8 cellular contexts compared by ENCODE assay signal in genomic region chr16:53703590-53704444, GRCh38. TPM values are rescaled to one million over a fixed set of nuclear protein-coding genes. Genes with fewer than 3 reads are reported as not detected.
A peak's percentile ranks its signal among the peaks of the same experiment; 100 is the strongest.
DNase-seq lines count a peak whose midpoint lies in the region; ATAC-seq, FAIRE-seq and TF ChIP-seq lines count a peak whose summit lies in the region.

FTO (plus strand) TSS chr16:53704156.
RPGRIP1L (minus strand) TSS chr16:53703859; CDS start chr16:53700723, 3,136 bp downstream.

- CTCF ChIA-PET in H1 (lab: Charles Lee; ENCODE audit: partially characterized antibody) = interaction anchor here (0.9 to 1.4 kb wide), 4 partner anchors 12 to 154 kb away, joined by 3 to 5 read pairs (median 3); no protein-coding TSS in a partner anchor

- no peak within 1 kb of the TSS for H3K23ac ChIP-seq in H1 (ENCODE audit: insufficient read length)
- H3K23ac ChIP-seq in mesenchymal stem cell (ENCODE audit: low read length in 2 of 2) = no peak within 1 kb of the TSS

- peak within 1 kb of the TSS; percentile 29 for H4K5ac ChIP-seq in H1 (ENCODE audit: insufficient read length, low read depth, low read length)

- H2BK15ac ChIP-seq in H1 (ENCODE audit: low read length) (no peak within 1 kb of the TSS), mesenchymal stem cell (ENCODE audit: low read depth, poor library complexity, severe bottlenecking) (no peak within 1 kb of the TSS)

- no peaks in the 10 kb centered on the region for H3K9me3 ChIP-seq in H1 (ENCODE audit: insufficient read depth in 2 of 2, low read depth in 1 of 2, low read length in 1 of 2)
- no peaks in the 10 kb centered on the region for H3K9me3 ChIP-seq in mesenchymal stem cell (ENCODE audit: control insufficient read depth, low read length)

- H4K91ac ChIP-seq in H1 (replicated peaks; ENCODE audit: insufficient read length, low read length) (no peak within 1 kb of the TSS), mesenchymal stem cell (ENCODE audit: low read length) (peak within 1 kb of the TSS; percentile 34)

- H2BK120ac ChIP-seq in H1 (replicated peaks; ENCODE audit: low read depth, low read length) (no peak within 1 kb of the TSS), mesenchymal stem cell (ENCODE audit: low read depth, low read length) (no peak within 1 kb of the TSS)

- TF ChIP-seq POLR2A in H1 (IDR thresholded peaks at IDR 0.05; ENCODE audit: control extremely low read depth in 1 of 2, low read depth in 2 of 2, low read length in 2 of 2) = no peak; a peak in 1 of 3 replicates

- no peaks in the 10 kb centered on the region for H3K27me3 ChIP-seq in H1 (replicated peaks in 1 of 4; ENCODE audit: control insufficient read depth in 3 of 4, extremely low read depth in 1 of 4, insufficient read depth in 3 of 4, low read length in 3 of 4)
- no peaks in the 10 kb centered on the region for H3K27me3 ChIP-seq in mesenchymal stem cell (ENCODE audit: control insufficient read depth in 1 of 2, insufficient read depth in 1 of 2, low read length in 2 of 2)

- no peak within 1 kb of the TSS for H2AK5ac ChIP-seq in H1 (ENCODE audit: low read depth, low read length)
- H2AK5ac ChIP-seq in mesenchymal stem cell (ENCODE audit: low read length, severe bottlenecking) = peak within 1 kb of the TSS; percentile 35

- peak; percentile 94 for DNase-seq in CMK (ENCODE audit: low read depth)
- DNase-seq in HS-5 (ENCODE audit: low read depth) = peak; percentile 98
- peak; percentile 93 for DNase-seq in NK-92 treated with Interleukin-12 subunit alpha and Interleukin-12 subunit beta, amount 100 ng/mL, for 24 hours (lab: John Stamatoyannopoulos, UW)
- DNase-seq in activated CD8-positive, alpha-beta memory T cell treated with anti-CD3 and anti-CD28 coated beads for 4 hours (ENCODE audit: low read depth in 2 of 2) = peak; percentile 93
- DNase-seq in H1 (ENCODE audit: low read depth in 1 of 2, low spot score in 2 of 2) = peak; percentile 99
- peak; percentile 99 for DNase-seq in mesenchymal stem cell
- DNase-seq in stimulated activated CD8-positive, alpha-beta memory T cell treated with anti-CD3 and anti-CD28 coated beads, Interleukin-12 subunit alpha, Interleukin-12 subunit beta, amount 100 ng/mL, for 4 hours (ENCODE audit: low read depth) = peak; percentile 88

- H3K36me3 ChIP-seq in H1 (ENCODE audit: control insufficient read depth in 2 of 4, insufficient read depth in 4 of 4, low read length in 3 of 4) = peaks cover 0 to 3% (median 0%) of the 10 kb centered on the region in 4 experiments; a peak in 1 of 8 replicates
- peaks cover 0 to 11% of the 10 kb centered on the region in 2 experiments for H3K36me3 ChIP-seq in mesenchymal stem cell (ENCODE audit: control insufficient read depth in 1 of 2, insufficient read depth in 2 of 2, low read depth in 1 of 2, low read length in 2 of 2)

- peak; percentile 95 for ATAC-seq in GM19468 (IDR thresholded peaks at IDR 0.05; ENCODE audit: extremely low read depth, unreplicated experiment)

- H3K4ac ChIP-seq in H1 (replicated peaks; ENCODE audit: insufficient read length, low read depth, low read length) = no peak within 1 kb of the TSS
- peak within 1 kb of the TSS; percentile 26 to 46 for H3K4ac ChIP-seq in mesenchymal stem cell (ENCODE audit: low read depth in 1 of 2, low read length in 2 of 2)

- peaks cover 0 to 6% (median 0%) of the 10 kb centered on the region in 4 experiments; a peak in 1 of 7 replicates for H3K4me1 ChIP-seq in H1 (replicated peaks in 1 of 4; ENCODE audit: control insufficient read depth in 3 of 4, insufficient read depth in 4 of 4, low read length in 3 of 4)
- H3K4me1 ChIP-seq in mesenchymal stem cell (ENCODE audit: control insufficient read depth, insufficient read depth, low read depth, low read length) = peaks cover 2% of the 10 kb centered on the region

- TF ChIP-seq RAD21 in H1 (IDR thresholded peaks at IDR 0.05 in 1 of 2, conservative IDR thresholded peaks at IDR 0.05 in 1 of 2; ENCODE audit: low read depth in 2 of 2, low read length in 2 of 2) = no peak

- H2BK12ac ChIP-seq in H1 (ENCODE audit: low read depth, low read length) (no peak within 1 kb of the TSS), mesenchymal stem cell (ENCODE audit: low read length in 2 of 2) (no peak within 1 kb of the TSS)

- H3K79me1 ChIP-seq in H1 (ENCODE audit: low read depth, low read length) (0 out of 2 replicates have a peak, but pooled peaks cover 4% of the 10 kb centered on the region), mesenchymal stem cell (replicated peaks; ENCODE audit: low read length, poor library complexity, severe bottlenecking) (peaks cover 15% of the 10 kb centered on the region)

- no peaks in the 10 kb centered on the region for H4K20me1 ChIP-seq in H1 (replicated peaks in 1 of 2; ENCODE audit: control insufficient read depth in 1 of 2, insufficient read depth in 2 of 2, low read length in 2 of 2)

- H2BK5ac ChIP-seq in H1 (ENCODE audit: low read depth, low read length) (no peak within 1 kb of the TSS), mesenchymal stem cell (ENCODE audit: low read depth, low read length, poor library complexity, severe bottlenecking) (no peak within 1 kb of the TSS)

- no peak within 1 kb of the TSS for H3K14ac ChIP-seq in H1 (ENCODE audit: insufficient read length)
- peak within 1 kb of the TSS in 1 of 2 experiments; percentile 92 for H3K14ac ChIP-seq in mesenchymal stem cell (ENCODE audit: low read length in 2 of 2)

- no peak within 1 kb of the TSS; the same call in 1 of the 2 replicates for H3K27ac ChIP-seq in H1 (ENCODE audit: low read depth, low read length)
- no peak within 1 kb of the TSS for H3K27ac ChIP-seq in mesenchymal stem cell (ENCODE audit: low read length, poor library complexity, severe bottlenecking)

- H3K23me2 ChIP-seq in H1 (ENCODE audit: low read depth, low read length) = peaks cover 3% of the 10 kb centered on the region; the same call in 1 of the 2 replicates

- peak within 1 kb of the TSS; percentile 73 to 88 for H3K4me2 ChIP-seq in H1 (ENCODE audit: insufficient read depth in 1 of 2, low read depth in 2 of 2, low read length in 2 of 2)
- peak within 1 kb of the TSS; percentile 85 for H3K4me2 ChIP-seq in mesenchymal stem cell (ENCODE audit: low read length, poor library complexity, severe bottlenecking)

- no peak for TF ChIP-seq EP300 in H1 (IDR thresholded peaks at IDR 0.05; ENCODE audit: borderline replicate concordance in 1 of 2, low read depth in 2 of 2, low read length in 2 of 2)

- H3K4me3 ChIP-seq in H1 (ENCODE audit: extremely low read depth in 1 of 4, insufficient read depth in 2 of 4, low read depth in 3 of 4, low read length in 4 of 4) (peak within 1 kb of the TSS; percentile 55 to 89 (median 76)), mesenchymal stem cell (ENCODE audit: insufficient read depth in 1 of 2, low read depth in 1 of 2, low read length in 2 of 2) (peak within 1 kb of the TSS; percentile 91 to 93)

- no peak within 1 kb of the TSS for H2BK20ac ChIP-seq in H1 (ENCODE audit: low read length)

- H3K56ac ChIP-seq in H1 (replicated peaks; ENCODE audit: insufficient read length, low read depth, low read length) = peak within 1 kb of the TSS; percentile 3

- TF ChIP-seq CTCF in H1 (IDR thresholded peaks at IDR 0.05; ENCODE audit: control extremely low read depth in 1 of 3, insufficient read depth in 1 of 3, low read depth in 1 of 3, low read length in 3 of 3) = no peak

- H3K18ac ChIP-seq in H1 (ENCODE audit: extremely low read depth, low read length) (no peak within 1 kb of the TSS; the same call in 1 of the 2 replicates), mesenchymal stem cell (ENCODE audit: low read depth in 1 of 2, low read length in 2 of 2) (peak within 1 kb of the TSS; percentile 68 to 73)

- H2AFZ ChIP-seq in H1 (ENCODE audit: low read length) (peak within 1 kb of the TSS; percentile 94), mesenchymal stem cell (ENCODE audit: low read depth, low read length) (peak within 1 kb of the TSS; percentile 95)

- POLR2A ChIA-PET in H1 (lab: Charles Lee; ENCODE audit: partially characterized antibody) = no interaction called here

- no peak within 1 kb of the TSS for H4K8ac ChIP-seq in H1 (ENCODE audit: extremely low read depth, insufficient read depth, low read length)
- peak within 1 kb of the TSS; percentile 70 for H4K8ac ChIP-seq in mesenchymal stem cell (ENCODE audit: low read length)

- 1% methylated on average over 56 of the region's 57 CpGs; no CpG with 5 or more reads in 1 of the 2 experiments for WGBS in H1 (ENCODE audit: extremely low coverage in 1 of 2, insufficient coverage in 1 of 2, insufficient read length in 1 of 2, insufficient replicate concordance in 2 of 2, low coverage in 1 of 2, low lambda C conversion rate in 2 of 2, missing lambda C conversion rate in 1 of 2), 2 experiments
- under 1% methylated on average over 57 of the region's 57 CpGs for WGBS in mesenchymal stem cell

- peak; percentile 63 for FAIRE-seq in H1 (lab: Jason Lieb, UNC)

- peaks cover 0 to 46% of the 10 kb centered on the region in 2 experiments; a peak in 2 of 4 replicates for H3K79me2 ChIP-seq in H1 (ENCODE audit: control insufficient read depth in 1 of 2, insufficient read depth in 2 of 2, low read length in 2 of 2)

- peak within 1 kb of the TSS in 3 of 4 experiments; percentile 58 to 86 (median 60); a peak in 6 of 7 replicates for H3K9ac ChIP-seq in H1 (replicated peaks in 1 of 4; ENCODE audit: extremely low read depth in 1 of 4, low read depth in 3 of 4, low read length in 3 of 4)
- H3K9ac ChIP-seq in mesenchymal stem cell (ENCODE audit: low read length) = peak within 1 kb of the TSS; percentile 93

RNA-seq across cellular contexts. Expression of gene FTO, which starts in this region (rescaled TPM):
- 58.3 and 59.8 TPM in 2 replicates for total RNA-seq in H1 (2021; fragmentation: NEBNext Ultra II Directional; extraction: Animal tissue kit (Norgen Biotek cat#: 25700))
- 32.4 and 34.5 TPM in 2 replicates for polyA plus RNA-seq in H1 (2011; rRNA removed)
- 41.5 TPM for polyA plus RNA-seq in H1 (2011; cell fraction: cytosol; rRNA removed)
- polyA plus RNA-seq in H1 (2011; cell fraction: nucleus; rRNA removed) = 22.1 TPM
- 40.6 to 53.4 TPM (median 46.5 TPM) in 4 replicates for polyA plus RNA-seq in H1 (2012, experiment 1 of 2)
- 8.4 TPM for polyA plus RNA-seq in H1 (2012, experiment 2 of 2)
- 26.9 TPM for polyA plus RNA-seq in H1 (2013, experiment 1 of 2)
- 27.2 TPM for polyA plus RNA-seq in H1 (2013, experiment 2 of 2)
- 74.9 and 102 TPM in 2 replicates for polyA minus RNA-seq in H1 (2011; rRNA and poly(A)+ RNA removed)
- polyA minus RNA-seq in H1 (2011; cell fraction: cytosol; rRNA and poly(A)+ RNA removed) = 41.9 TPM
- polyA minus RNA-seq in H1 (2011; cell fraction: nucleus; rRNA and poly(A)+ RNA removed) = 72.1 TPM
- polyA plus RNA-seq in mesenchymal stem cell (2013, experiment 1 of 2) = 45.4 TPM
- 43.8 TPM for polyA plus RNA-seq in mesenchymal stem cell (2013, experiment 2 of 2)

RNA-seq across cellular contexts. Expression of gene RPGRIP1L, which starts in this region (rescaled TPM):
- total RNA-seq in H1 (2021; fragmentation: NEBNext Ultra II Directional; extraction: Animal tissue kit (Norgen Biotek cat#: 25700)) = 13.7 and 14.5 TPM in 2 replicates
- polyA plus RNA-seq in H1 (2011; rRNA removed) = 2.8 and 4.0 TPM in 2 replicates
- 4.1 TPM for polyA plus RNA-seq in H1 (2011; cell fraction: cytosol; rRNA removed)
- polyA plus RNA-seq in H1 (2011; cell fraction: nucleus; rRNA removed) = 3.6 TPM
- polyA plus RNA-seq in H1 (2012, experiment 1 of 2) = 4.6 to 8.7 TPM (median 5.8 TPM) in 4 replicates
- polyA plus RNA-seq in H1 (2012, experiment 2 of 2) = 2.1 TPM
- 9.4 TPM for polyA plus RNA-seq in H1 (2013, experiment 1 of 2)
- 9.7 TPM for polyA plus RNA-seq in H1 (2013, experiment 2 of 2)
- 11.5 TPM in 2 replicates for polyA minus RNA-seq in H1 (2011; rRNA and poly(A)+ RNA removed)
- 5.6 TPM for polyA minus RNA-seq in H1 (2011; cell fraction: cytosol; rRNA and poly(A)+ RNA removed)
- 22.7 TPM for polyA minus RNA-seq in H1 (2011; cell fraction: nucleus; rRNA and poly(A)+ RNA removed)
- 10.6 TPM for polyA plus RNA-seq in mesenchymal stem cell (2013, experiment 1 of 2)
- 9.8 TPM for polyA plus RNA-seq in mesenchymal stem cell (2013, experiment 2 of 2)
